2 cellular contexts compared by ENCODE assay signal in genomic region chr14:77924392-77924948, GRCh38.
A peak's percentile ranks its signal among the peaks of the same experiment; 100 is the strongest.
TF ChIP-seq lines count a peak whose summit lies in the region.

No MANE protein-coding gene starts in this region.

TF ChIP-seq in HepG2, 621 proteins besides CTCF, POLR2A, EP300 and RAD21:
- TF ChIP-seq GTF3A (CRISPR knock-in tag; conservative IDR thresholded peaks at IDR 0.05): no peak
- TF ChIP-seq TAF15 (IDR thresholded peaks at IDR 0.05; ENCODE audit: low read depth, low read length, poor library complexity, severe bottlenecking): no peak
- TF ChIP-seq BCL6 (CRISPR knock-in tag; IDR thresholded peaks at IDR 0.05): no peak
- no peak for TF ChIP-seq STAT5B (CRISPR knock-in tag; IDR thresholded peaks at IDR 0.05)
- no peak for TF ChIP-seq CEBPG (CRISPR knock-in tag; IDR thresholded peaks at IDR 0.05)

TF ChIP-seq in K562, 482 proteins besides CTCF, POLR2A, EP300 and RAD21:
- no peak for TF ChIP-seq GMEB1 (CRISPR knock-in tag; IDR thresholded peaks at IDR 0.05)
- TF ChIP-seq ZNF592 (IDR thresholded peaks at IDR 0.05): peak; percentile 29; the same call in 1 of the 2 replicates
- TF ChIP-seq ELK1 (CRISPR knock-in tag; IDR thresholded peaks at IDR 0.05): no peak
- no peak for TF ChIP-seq KAT8 (IDR thresholded peaks at IDR 0.05; ENCODE audit: low read depth)
- TF ChIP-seq MAFG (tag; conservative IDR thresholded peaks at IDR 0.05): peak; percentile 63
- TF ChIP-seq C11orf30 (IDR thresholded peaks at IDR 0.05; ENCODE audit: low read depth): peak; percentile 62
- no peak for TF ChIP-seq LARP7 (IDR thresholded peaks at IDR 0.05)
- TF ChIP-seq NFE2 (IDR thresholded peaks at IDR 0.05; ENCODE audit: low read depth): peak; percentile 64
- 0 out of 2 replicates have a peak, but pooled peaks have one; percentile 36 for TF ChIP-seq NFE2L1 (tag; IDR thresholded peaks at IDR 0.05; ENCODE audit: borderline replicate concordance, low read depth)
- peak; percentile 59 for TF ChIP-seq ZNF316 (IDR thresholded peaks at IDR 0.05)
- no peak for TF ChIP-seq KLF6 (CRISPR knock-in tag; IDR thresholded peaks at IDR 0.05; ENCODE audit: borderline replicate concordance)
TF ChIP-seq in K562: peak in this region for 6.
